In the genomic region with DNA sequence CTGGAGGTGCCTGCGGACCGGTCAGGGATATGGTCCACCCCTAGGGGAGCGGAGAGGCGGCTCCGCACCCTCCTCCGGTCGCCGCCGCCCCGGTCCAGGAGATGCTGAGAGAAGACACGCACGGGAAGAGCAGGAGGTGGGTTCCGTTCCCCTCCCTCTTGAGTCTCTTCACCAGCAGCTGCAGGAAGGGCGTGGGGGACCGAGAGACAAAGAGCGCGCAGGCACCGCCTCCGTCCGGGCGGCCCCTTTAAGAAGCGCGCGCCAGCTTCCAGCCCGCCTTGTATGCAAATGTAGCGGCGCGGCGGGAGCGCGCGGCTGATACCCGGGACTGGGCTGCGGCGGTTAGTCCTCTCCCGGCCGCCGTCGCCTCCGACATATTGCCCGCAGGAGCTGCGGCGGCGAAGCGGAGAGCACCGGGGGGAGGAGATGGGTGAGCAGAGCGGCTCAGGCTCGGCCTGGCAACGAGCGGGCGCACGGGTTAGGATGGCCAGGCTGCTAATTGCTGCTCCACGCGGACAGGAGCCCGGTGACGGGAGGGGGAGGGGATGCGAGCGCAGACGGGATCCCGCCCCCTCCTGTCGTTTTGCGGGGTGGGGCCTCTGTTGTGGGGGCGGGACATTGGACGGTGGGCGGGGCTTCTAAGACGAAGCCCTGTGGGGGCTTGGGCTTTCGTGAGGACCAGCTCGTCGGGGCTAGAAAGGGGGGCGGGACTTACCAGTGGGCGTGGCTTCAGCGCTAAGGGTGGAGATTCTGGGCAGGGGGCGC, we compare ENCODE assay signal across 1 cellular context.
TF ChIP-seq lines count a peak whose summit lies in the region.

A gene (plus strand): TSS at position 318 of the 765 bp plus-strand sequence. CDS start 109 bp downstream, at position 427.

TF ChIP-seq in HepG2, 621 proteins besides CTCF, POLR2A, EP300 and RAD21 (continued from another document and continues in another):
- TF ChIP-seq, protein P1, sequence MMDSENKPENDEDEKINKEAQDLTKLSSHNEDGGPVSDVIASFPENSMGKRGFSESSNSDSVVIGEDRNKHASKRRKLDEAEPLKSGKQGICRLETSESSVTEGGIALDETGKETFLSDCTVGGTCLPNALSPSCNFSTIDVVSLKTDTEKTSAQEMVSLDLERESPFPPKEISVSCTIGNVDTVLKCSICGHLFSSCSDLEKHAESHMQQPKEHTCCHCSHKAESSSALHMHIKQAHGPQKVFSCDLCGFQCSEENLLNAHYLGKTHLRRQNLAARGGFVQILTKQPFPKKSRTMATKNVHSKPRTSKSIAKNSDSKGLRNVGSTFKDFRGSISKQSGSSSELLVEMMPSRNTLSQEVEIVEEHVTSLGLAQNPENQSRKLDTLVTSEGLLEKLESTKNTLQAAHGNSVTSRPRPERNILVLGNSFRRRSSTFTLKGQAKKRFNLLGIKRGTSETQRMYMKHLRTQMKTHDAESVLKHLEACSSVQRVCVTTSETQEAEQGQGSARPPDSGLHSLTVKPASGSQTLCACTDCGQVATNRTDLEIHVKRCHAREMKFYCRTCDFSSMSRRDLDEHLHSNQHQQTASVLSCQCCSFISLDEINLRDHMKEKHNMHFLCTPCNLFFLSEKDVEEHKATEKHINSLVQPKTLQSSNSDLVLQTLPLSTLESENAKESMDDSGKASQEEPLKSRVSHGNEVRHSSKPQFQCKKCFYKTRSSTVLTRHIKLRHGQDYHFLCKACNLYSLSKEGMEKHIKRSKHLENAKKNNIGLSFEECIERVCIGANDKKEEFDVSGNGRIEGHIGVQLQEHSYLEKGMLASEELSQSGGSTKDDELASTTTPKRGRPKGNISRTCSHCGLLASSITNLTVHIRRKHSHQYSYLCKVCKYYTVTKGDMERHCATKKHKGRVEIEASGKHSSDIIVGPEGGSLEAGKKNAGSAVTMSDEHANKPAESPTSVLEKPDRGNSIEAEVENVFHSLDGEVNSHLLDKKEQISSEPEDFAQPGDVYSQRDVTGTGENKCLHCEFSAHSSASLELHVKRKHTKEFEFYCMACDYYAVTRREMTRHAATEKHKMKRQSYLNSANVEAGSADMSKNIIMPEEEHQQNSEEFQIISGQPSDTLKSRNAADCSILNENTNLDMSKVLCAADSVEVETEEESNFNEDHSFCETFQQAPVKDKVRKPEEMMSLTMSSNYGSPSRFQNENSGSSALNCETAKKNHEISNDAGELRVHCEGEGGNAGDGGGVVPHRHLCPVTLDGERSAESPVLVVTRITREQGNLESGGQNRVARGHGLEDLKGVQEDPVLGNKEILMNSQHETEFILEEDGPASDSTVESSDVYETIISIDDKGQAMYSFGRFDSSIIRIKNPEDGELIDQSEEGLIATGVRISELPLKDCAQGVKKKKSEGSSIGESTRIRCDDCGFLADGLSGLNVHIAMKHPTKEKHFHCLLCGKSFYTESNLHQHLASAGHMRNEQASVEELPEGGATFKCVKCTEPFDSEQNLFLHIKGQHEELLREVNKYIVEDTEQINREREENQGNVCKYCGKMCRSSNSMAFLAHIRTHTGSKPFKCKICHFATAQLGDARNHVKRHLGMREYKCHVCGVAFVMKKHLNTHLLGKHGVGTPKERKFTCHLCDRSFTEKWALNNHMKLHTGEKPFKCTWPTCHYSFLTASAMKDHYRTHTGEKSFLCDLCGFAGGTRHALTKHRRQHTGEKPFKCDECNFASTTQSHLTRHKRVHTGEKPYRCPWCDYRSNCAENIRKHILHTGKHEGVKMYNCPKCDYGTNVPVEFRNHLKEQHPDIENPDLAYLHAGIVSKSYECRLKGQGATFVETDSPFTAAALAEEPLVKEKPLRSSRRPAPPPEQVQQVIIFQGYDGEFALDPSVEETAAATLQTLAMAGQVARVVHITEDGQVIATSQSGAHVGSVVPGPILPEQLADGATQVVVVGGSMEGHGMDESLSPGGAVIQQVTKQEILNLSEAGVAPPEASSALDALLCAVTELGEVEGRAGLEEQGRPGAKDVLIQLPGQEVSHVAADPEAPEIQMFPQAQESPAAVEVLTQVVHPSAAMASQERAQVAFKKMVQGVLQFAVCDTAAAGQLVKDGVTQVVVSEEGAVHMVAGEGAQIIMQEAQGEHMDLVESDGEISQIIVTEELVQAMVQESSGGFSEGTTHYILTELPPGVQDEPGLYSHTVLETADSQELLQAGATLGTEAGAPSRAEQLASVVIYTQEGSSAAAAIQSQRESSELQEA (CRISPR knock-in tag; IDR thresholded peaks at IDR 0.05; ENCODE audit: not compliant biosample characterization) = peak; percentile 87
- TF ChIP-seq, protein P2, sequence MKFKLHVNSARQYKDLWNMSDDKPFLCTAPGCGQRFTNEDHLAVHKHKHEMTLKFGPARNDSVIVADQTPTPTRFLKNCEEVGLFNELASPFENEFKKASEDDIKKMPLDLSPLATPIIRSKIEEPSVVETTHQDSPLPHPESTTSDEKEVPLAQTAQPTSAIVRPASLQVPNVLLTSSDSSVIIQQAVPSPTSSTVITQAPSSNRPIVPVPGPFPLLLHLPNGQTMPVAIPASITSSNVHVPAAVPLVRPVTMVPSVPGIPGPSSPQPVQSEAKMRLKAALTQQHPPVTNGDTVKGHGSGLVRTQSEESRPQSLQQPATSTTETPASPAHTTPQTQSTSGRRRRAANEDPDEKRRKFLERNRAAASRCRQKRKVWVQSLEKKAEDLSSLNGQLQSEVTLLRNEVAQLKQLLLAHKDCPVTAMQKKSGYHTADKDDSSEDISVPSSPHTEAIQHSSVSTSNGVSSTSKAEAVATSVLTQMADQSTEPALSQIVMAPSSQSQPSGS (CRISPR knock-in tag; IDR thresholded peaks at IDR 0.05) = 0 out of 2 replicates have a peak, but pooled peaks have one; percentile 23
- 0 out of 2 replicates have a peak, but pooled peaks have one; percentile 36 for TF ChIP-seq ZSCAN30 (CRISPR knock-in tag; IDR thresholded peaks at IDR 0.05)
- TF ChIP-seq, protein P3, sequence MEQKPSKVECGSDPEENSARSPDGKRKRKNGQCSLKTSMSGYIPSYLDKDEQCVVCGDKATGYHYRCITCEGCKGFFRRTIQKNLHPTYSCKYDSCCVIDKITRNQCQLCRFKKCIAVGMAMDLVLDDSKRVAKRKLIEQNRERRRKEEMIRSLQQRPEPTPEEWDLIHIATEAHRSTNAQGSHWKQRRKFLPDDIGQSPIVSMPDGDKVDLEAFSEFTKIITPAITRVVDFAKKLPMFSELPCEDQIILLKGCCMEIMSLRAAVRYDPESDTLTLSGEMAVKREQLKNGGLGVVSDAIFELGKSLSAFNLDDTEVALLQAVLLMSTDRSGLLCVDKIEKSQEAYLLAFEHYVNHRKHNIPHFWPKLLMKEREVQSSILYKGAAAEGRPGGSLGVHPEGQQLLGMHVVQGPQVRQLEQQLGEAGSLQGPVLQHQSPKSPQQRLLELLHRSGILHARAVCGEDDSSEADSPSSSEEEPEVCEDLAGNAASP (CRISPR knock-in tag; IDR thresholded peaks at IDR 0.05; ENCODE audit: borderline replicate concordance) = peak; percentile 56
- TF ChIP-seq ZNF607 (CRISPR knock-in tag; IDR thresholded peaks at IDR 0.05; ENCODE audit: borderline replicate concordance) = peak; percentile 53
- TF ChIP-seq, protein P4, sequence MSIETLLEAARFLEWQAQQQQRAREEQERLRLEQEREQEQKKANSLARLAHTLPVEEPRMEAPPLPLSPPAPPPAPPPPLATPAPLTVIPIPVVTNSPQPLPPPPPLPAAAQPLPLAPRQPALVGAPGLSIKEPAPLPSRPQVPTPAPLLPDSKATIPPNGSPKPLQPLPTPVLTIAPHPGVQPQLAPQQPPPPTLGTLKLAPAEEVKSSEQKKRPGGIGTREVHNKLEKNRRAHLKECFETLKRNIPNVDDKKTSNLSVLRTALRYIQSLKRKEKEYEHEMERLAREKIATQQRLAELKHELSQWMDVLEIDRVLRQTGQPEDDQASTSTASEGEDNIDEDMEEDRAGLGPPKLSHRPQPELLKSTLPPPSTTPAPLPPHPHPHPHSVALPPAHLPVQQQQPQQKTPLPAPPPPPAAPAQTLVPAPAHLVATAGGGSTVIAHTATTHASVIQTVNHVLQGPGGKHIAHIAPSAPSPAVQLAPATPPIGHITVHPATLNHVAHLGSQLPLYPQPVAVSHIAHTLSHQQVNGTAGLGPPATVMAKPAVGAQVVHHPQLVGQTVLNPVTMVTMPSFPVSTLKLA (IDR thresholded peaks at IDR 0.05) = 0 out of 2 replicates have a peak, but pooled peaks have one; percentile 3
- no peak; the same call in 1 of the 2 replicates for TF ChIP-seq ATF7-NPFF (CRISPR knock-in tag; IDR thresholded peaks at IDR 0.05; ENCODE audit: low read depth)
- TF ChIP-seq GATAD1 (CRISPR knock-in tag; IDR thresholded peaks at IDR 0.05) = peak; percentile 67
- no peak for TF ChIP-seq HNF4A (CRISPR knock-in tag; IDR thresholded peaks at IDR 0.05)
- TF ChIP-seq, protein P5, sequence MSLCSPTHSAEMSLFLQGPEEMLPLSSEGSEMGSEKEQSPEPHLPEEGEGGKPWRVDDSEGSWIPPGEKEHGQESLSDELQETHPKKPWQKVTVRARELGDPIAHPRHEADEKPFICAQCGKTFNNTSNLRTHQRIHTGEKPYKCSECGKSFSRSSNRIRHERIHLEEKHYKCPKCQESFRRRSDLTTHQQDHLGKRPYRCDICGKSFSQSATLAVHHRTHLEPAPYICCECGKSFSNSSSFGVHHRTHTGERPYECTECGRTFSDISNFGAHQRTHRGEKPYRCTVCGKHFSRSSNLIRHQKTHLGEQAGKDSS (CRISPR knock-in tag; IDR thresholded peaks at IDR 0.05; ENCODE audit: borderline replicate concordance, low read depth) = peak; percentile 50; the same call in 1 of the 2 replicates
- TF ChIP-seq, protein P6, sequence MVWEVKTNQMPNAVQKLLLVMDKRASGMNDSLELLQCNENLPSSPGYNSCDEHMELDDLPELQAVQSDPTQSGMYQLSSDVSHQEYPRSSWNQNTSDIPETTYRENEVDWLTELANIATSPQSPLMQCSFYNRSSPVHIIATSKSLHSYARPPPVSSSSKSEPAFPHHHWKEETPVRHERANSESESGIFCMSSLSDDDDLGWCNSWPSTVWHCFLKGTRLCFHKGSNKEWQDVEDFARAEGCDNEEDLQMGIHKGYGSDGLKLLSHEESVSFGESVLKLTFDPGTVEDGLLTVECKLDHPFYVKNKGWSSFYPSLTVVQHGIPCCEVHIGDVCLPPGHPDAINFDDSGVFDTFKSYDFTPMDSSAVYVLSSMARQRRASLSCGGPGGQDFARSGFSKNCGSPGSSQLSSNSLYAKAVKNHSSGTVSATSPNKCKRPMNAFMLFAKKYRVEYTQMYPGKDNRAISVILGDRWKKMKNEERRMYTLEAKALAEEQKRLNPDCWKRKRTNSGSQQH (CRISPR knock-in tag; IDR thresholded peaks at IDR 0.05; ENCODE audit: low read depth) = no peak
- peak; percentile 81; the same call in 1 of the 2 replicates for TF ChIP-seq TBX2 (CRISPR knock-in tag; IDR thresholded peaks at IDR 0.05; ENCODE audit: borderline replicate concordance)
- TF ChIP-seq, protein P7, sequence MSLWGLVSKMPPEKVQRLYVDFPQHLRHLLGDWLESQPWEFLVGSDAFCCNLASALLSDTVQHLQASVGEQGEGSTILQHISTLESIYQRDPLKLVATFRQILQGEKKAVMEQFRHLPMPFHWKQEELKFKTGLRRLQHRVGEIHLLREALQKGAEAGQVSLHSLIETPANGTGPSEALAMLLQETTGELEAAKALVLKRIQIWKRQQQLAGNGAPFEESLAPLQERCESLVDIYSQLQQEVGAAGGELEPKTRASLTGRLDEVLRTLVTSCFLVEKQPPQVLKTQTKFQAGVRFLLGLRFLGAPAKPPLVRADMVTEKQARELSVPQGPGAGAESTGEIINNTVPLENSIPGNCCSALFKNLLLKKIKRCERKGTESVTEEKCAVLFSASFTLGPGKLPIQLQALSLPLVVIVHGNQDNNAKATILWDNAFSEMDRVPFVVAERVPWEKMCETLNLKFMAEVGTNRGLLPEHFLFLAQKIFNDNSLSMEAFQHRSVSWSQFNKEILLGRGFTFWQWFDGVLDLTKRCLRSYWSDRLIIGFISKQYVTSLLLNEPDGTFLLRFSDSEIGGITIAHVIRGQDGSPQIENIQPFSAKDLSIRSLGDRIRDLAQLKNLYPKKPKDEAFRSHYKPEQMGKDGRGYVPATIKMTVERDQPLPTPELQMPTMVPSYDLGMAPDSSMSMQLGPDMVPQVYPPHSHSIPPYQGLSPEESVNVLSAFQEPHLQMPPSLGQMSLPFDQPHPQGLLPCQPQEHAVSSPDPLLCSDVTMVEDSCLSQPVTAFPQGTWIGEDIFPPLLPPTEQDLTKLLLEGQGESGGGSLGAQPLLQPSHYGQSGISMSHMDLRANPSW (CRISPR knock-in tag; IDR thresholded peaks at IDR 0.05; ENCODE audit: borderline replicate concordance) = no peak
- peak; percentile 83; the same call in 1 of the 2 replicates for TF ChIP-seq NCOA1 (CRISPR knock-in tag; IDR thresholded peaks at IDR 0.05)
- no peak for TF ChIP-seq HMG20A (CRISPR knock-in tag; IDR thresholded peaks at IDR 0.05; ENCODE audit: borderline replicate concordance)
- no peak for TF ChIP-seq ZNF232 (CRISPR knock-in tag; IDR thresholded peaks at IDR 0.05; ENCODE audit: borderline replicate concordance)
- TF ChIP-seq, protein P8, sequence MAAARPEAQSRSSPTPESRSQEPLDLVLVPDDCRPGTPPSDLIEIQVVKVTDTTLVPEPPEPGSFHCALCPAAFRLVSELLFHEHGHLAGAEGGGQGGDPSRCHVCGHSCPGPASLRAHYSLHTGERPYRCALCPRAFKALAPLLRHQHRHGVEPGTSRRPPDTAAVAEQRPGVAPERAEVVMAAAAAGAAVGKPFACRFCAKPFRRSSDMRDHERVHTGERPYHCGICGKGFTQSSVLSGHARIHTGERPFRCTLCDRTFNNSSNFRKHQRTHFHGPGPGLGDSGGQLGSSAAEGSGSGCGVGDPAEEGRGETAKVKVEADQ (CRISPR knock-in tag; IDR thresholded peaks at IDR 0.05; ENCODE audit: borderline replicate concordance) = no peak; the same call in 1 of the 2 replicates
- TF ChIP-seq, protein P9, sequence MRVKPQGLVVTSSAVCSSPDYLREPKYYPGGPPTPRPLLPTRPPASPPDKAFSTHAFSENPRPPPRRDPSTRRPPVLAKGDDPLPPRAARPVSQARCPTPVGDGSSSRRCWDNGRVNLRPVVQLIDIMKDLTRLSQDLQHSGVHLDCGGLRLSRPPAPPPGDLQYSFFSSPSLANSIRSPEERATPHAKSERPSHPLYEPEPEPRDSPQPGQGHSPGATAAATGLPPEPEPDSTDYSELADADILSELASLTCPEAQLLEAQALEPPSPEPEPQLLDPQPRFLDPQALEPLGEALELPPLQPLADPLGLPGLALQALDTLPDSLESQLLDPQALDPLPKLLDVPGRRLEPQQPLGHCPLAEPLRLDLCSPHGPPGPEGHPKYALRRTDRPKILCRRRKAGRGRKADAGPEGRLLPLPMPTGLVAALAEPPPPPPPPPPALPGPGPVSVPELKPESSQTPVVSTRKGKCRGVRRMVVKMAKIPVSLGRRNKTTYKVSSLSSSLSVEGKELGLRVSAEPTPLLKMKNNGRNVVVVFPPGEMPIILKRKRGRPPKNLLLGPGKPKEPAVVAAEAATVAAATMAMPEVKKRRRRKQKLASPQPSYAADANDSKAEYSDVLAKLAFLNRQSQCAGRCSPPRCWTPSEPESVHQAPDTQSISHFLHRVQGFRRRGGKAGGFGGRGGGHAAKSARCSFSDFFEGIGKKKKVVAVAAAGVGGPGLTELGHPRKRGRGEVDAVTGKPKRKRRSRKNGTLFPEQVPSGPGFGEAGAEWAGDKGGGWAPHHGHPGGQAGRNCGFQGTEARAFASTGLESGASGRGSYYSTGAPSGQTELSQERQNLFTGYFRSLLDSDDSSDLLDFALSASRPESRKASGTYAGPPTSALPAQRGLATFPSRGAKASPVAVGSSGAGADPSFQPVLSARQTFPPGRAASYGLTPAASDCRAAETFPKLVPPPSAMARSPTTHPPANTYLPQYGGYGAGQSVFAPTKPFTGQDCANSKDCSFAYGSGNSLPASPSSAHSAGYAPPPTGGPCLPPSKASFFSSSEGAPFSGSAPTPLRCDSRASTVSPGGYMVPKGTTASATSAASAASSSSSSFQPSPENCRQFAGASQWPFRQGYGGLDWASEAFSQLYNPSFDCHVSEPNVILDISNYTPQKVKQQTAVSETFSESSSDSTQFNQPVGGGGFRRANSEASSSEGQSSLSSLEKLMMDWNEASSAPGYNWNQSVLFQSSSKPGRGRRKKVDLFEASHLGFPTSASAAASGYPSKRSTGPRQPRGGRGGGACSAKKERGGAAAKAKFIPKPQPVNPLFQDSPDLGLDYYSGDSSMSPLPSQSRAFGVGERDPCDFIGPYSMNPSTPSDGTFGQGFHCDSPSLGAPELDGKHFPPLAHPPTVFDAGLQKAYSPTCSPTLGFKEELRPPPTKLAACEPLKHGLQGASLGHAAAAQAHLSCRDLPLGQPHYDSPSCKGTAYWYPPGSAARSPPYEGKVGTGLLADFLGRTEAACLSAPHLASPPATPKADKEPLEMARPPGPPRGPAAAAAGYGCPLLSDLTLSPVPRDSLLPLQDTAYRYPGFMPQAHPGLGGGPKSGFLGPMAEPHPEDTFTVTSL (CRISPR knock-in tag; IDR thresholded peaks at IDR 0.05; ENCODE audit: borderline replicate concordance) = peak; percentile 70; the same call in 1 of the 2 replicates
